ENCODE assay signal across 1 cellular context in the genomic region with DNA sequence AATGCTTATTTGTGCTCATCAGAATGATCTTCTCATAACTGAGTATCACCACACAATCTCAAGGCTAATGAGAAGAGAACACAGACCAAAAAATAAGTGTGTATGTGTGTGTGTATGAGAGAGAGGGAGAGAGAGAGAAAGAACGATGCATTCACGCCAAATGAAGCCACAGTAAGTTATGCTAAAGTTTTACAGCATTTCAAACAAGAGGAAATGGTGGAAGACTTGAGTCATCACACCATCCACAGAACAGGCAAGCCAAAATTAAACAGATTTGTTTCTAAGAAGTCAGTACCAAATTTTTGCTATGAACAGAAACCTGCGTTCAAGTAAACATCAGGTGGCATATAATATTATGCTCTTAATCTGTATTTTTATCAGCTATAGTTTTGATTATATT.
TF ChIP-seq lines count a peak whose summit lies in the region.

No MANE protein-coding gene starts in this region.

TF ChIP-seq in HepG2, 621 proteins besides CTCF, POLR2A, EP300 and RAD21 (continued from another document):
- TF ChIP-seq, protein P1, sequence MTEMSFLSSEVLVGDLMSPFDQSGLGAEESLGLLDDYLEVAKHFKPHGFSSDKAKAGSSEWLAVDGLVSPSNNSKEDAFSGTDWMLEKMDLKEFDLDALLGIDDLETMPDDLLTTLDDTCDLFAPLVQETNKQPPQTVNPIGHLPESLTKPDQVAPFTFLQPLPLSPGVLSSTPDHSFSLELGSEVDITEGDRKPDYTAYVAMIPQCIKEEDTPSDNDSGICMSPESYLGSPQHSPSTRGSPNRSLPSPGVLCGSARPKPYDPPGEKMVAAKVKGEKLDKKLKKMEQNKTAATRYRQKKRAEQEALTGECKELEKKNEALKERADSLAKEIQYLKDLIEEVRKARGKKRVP (CRISPR knock-in tag; IDR thresholded peaks at IDR 0.05), result no peak
- TF ChIP-seq DR1 (CRISPR knock-in tag; IDR thresholded peaks at IDR 0.05) (no peak), SOX13 (IDR thresholded peaks at IDR 0.05) (no peak), SOX13 (CRISPR knock-in tag; conservative IDR thresholded peaks at IDR 0.05 in 1 of 2, IDR thresholded peaks at IDR 0.05 in 1 of 2) (no peak), SMC3 (IDR thresholded peaks at IDR 0.05; ENCODE audit: low read length) (no peak), RBM39 (IDR thresholded peaks at IDR 0.05; ENCODE audit: low read depth, low read length, poor library complexity, severe bottlenecking) (no peak)
